In the genomic region with DNA sequence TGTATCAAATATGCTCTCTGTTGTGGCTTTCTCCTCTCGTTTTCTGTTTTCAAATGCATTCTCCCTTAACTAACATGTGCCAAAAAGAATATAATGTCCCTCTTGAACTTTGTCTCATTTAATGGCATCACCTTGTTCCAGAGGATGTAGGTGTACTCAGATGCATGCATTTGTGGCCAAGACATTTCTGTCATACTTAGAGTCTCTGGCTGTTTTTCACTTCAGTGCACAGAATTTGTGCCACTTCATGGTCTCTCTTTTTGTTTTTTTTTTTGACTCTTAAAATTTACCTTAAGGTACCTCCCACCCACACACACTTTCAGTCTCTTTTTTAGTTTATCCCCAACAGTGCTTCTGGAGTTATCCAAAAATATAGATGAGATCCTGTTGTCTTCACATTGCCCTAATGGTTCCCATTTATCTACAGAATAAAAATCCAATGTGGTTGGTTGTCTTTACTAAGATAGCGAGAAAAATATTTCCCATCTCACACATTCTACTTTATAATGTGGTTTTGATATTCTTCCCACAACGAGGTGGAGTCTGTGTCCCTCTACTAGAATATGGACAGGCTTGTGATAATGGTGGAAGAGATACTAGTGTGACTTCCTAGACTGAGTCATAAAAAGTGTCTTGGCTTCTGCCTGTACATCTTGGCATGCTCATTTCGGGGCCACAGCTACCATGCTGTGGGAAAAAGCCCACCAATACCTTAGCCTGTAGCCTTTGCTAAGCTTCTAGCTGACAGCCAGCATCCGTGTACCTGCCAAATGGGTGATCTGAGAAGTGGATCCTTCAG, we compare ENCODE assay signal across 17 cellular contexts.
DNase-seq lines count a peak whose midpoint lies in the region; ATAC-seq and TF ChIP-seq lines count a peak whose summit lies in the region.
"Had no signal": no experiment of that assay in that cellular context is flagged by ENCODE, and none has a peak within 500 bp of the region (broad histone marks: within the 10 kb centered on the region; RNA-seq: fewer than 3 reads in every experiment).

No MANE protein-coding gene starts in this region.

- H3K36me3 Mint-ChIP-seq in stimulated activated memory B cell treated with anti-CD40 and anti-IgM and Interleukin-4, amounts not matched to agents 10 μg/mL and 1 μg/mL and 100 μg/mL, for 72 hours: peaks cover 8% of the 10 kb centered on the region

- H3K9me3 Mint-ChIP-seq in stimulated activated memory B cell treated with anti-CD40 and anti-IgM and Interleukin-4, amounts not matched to agents 10 μg/mL and 1 μg/mL and 100 μg/mL, for 72 hours: no peaks in the 10 kb centered on the region
- H3K9me3 Mint-ChIP-seq: naive B cell had no signal

- DNase-seq in upper lobe of left lung (no peak), cerebellar cortex (ENCODE audit: low spot score) (no peak), hepatic stellate cell (ENCODE audit: low spot score) (no peak)
- DNase-seq: activated CD4-positive, alpha-beta T cell treated with anti-CD3 and anti-CD28 coated beads for 48 hours; brain microvascular endothelial cell; cortex of kidney; hypothalamus; KBM-7; naive B cell; NCI-H2029 treated with DMSO at 0.1 percent for 48 hours; ovary; stimulated activated CD4-positive, alpha-beta T cell treated with anti-CD3 and anti-CD28 coated beads, Interleukin-4, amount 100 ng/mL, for 24 hours had no signal

- H3K27me3 Mint-ChIP-seq in stimulated activated memory B cell treated with anti-CD40 and anti-IgM and Interleukin-4, amounts not matched to agents 10 μg/mL and 1 μg/mL and 100 μg/mL, for 72 hours: no peaks in the 10 kb centered on the region
- H3K27me3 Mint-ChIP-seq: naive B cell had no signal

- TF ChIP-seq CTCF in upper lobe of left lung (IDR thresholded peaks at IDR 0.05): no peak

- no peaks in the 10 kb centered on the region for H3K36me3 ChIP-seq in upper lobe of left lung
- H3K36me3 ChIP-seq: BLaER1, brain microvascular endothelial cell, ovary had no signal

- peaks cover 54% of the 10 kb centered on the region for H3K4me1 Mint-ChIP-seq in stimulated activated memory B cell treated with anti-CD40 and anti-IgM and Interleukin-4, amounts not matched to agents 10 μg/mL and 1 μg/mL and 100 μg/mL, for 72 hours

- no peaks in the 10 kb centered on the region for H3K4me1 ChIP-seq in upper lobe of left lung
- H3K4me1 ChIP-seq: BLaER1 had no signal

- H3K27ac ChIP-seq in upper lobe of left lung: no peak overlapping the region
- H3K27ac ChIP-seq: BLaER1, brain microvascular endothelial cell, ovary had no signal

- no peak for TF ChIP-seq EP300 in upper lobe of left lung (IDR thresholded peaks at IDR 0.05)

- ATAC-seq in GM18858 (IDR thresholded peaks at IDR 0.05; ENCODE audit: unreplicated experiment) (peak; percentile 61), GM21529 (IDR thresholded peaks at IDR 0.05; ENCODE audit: unreplicated experiment) (peak; percentile 56), HG03432 (IDR thresholded peaks at IDR 0.05; ENCODE audit: unreplicated experiment) (peak; percentile 61), upper lobe of left lung (ENCODE audit: low FRiP score in 2 of 2) (no peak)
- ATAC-seq in stimulated activated memory B cell treated with anti-CD40 and anti-IgM and Interleukin-4, amounts not matched to agents 10 μg/mL and 1 μg/mL and 100 μg/mL, for 72 hours: peak; percentile 43

- TF ChIP-seq POLR2A in upper lobe of left lung (IDR thresholded peaks at IDR 0.05): no peak

- H3K9me3 ChIP-seq in upper lobe of left lung: no peaks in the 10 kb centered on the region
- H3K9me3 ChIP-seq: BLaER1, ovary had no signal

- H3K27me3 ChIP-seq in upper lobe of left lung: no peaks in the 10 kb centered on the region
- H3K27me3 ChIP-seq: BLaER1, brain microvascular endothelial cell, ovary had no signal

- 75 to 88% methylated on average over 4 to 5 of the region's 5 CpGs for WGBS in upper lobe of left lung, 2 donors

- no peak overlapping the region for H3K4me3 Mint-ChIP-seq in stimulated activated memory B cell treated with anti-CD40 and anti-IgM and Interleukin-4, amounts not matched to agents 10 μg/mL and 1 μg/mL and 100 μg/mL, for 72 hours
- H3K4me3 Mint-ChIP-seq: naive B cell had no signal

- no peak overlapping the region for H3K4me3 ChIP-seq in upper lobe of left lung
- H3K4me3 ChIP-seq: BLaER1, ovary had no signal

- H3K27ac Mint-ChIP-seq in stimulated activated memory B cell treated with anti-CD40 and anti-IgM and Interleukin-4, amounts not matched to agents 10 μg/mL and 1 μg/mL and 100 μg/mL, for 72 hours: no peak overlapping the region

Comparison
In these comparisons a context has a peak if more than half of its experiments do, and no peak if none do; other contexts are left out.
1. ATAC-seq: peak in GM18858 (single experiment), GM21529 (single experiment), HG03432 (single experiment) and stimulated activated memory B cell treated with anti-CD40 and anti-IgM and Interleukin-4, amounts not matched to agents 10 μg/mL and 1 μg/mL and 100 μg/mL, for 72 hours (single experiment); none in upper lobe of left lung (0 of 2).